18 cellular contexts compared by ENCODE assay signal in genomic region chr7:148849393-148850098, GRCh38. TPM values are rescaled to one million over a fixed set of nuclear protein-coding genes. Genes with fewer than 3 reads are reported as not detected.
A peak's percentile ranks its signal among the peaks of the same experiment; 100 is the strongest.
DNase-seq lines count a peak whose midpoint lies in the region; ATAC-seq and TF ChIP-seq lines count a peak whose summit lies in the region.
"Had no signal": no experiment of that assay in that cellular context is flagged by ENCODE, and none has a peak within 500 bp of the region (broad histone marks: within the 10 kb centered on the region; RNA-seq: fewer than 3 reads in every experiment).

No MANE protein-coding gene starts in this region.

- H3K36me3 Mint-ChIP-seq in CD14-positive monocyte, result peaks cover 7 to 8% of the 10 kb centered on the region in 2 donors
- H3K36me3 Mint-ChIP-seq: CD8-positive, alpha-beta T cell; stimulated activated memory B cell treated with anti-CD40 and anti-IgM and Interleukin-4, amounts not matched to agents 10 μg/mL and 1 μg/mL and 100 μg/mL, for 72 hours had no signal

- no peak for TF ChIP-seq CTCF in CD14-positive monocyte (IDR thresholded peaks at IDR 0.05)

- H2AK5ac ChIP-seq in mesenchymal stem cell (ENCODE audit: low read length, severe bottlenecking), result no peak overlapping the region

- no peaks in the 10 kb centered on the region; the same call in 1 of the 2 replicates for H4K20me1 ChIP-seq in Karpas-422 (ENCODE audit: insufficient read depth, low read depth, low read length)

- H3K9ac ChIP-seq in Karpas-422 (ENCODE audit: low read length), result 0 out of 2 replicates have a peak overlapping the region, but pooled peaks have one; percentile 1
- peak overlapping the region; percentile 36 for H3K9ac ChIP-seq in adipocyte (ENCODE audit: low read length)
- peak overlapping the region; percentile 58 for H3K9ac ChIP-seq in mesenchymal stem cell (ENCODE audit: low read length)

- 88% methylated on average over 7 of the region's 7 CpGs for WGBS in mesenchymal stem cell

- H3K27me3 ChIP-seq in Karpas-422 (ENCODE audit: low read length) (no peaks in the 10 kb centered on the region), adipocyte (replicated peaks; ENCODE audit: control insufficient read depth, insufficient read depth, low read length) (no peaks in the 10 kb centered on the region), mesenchymal stem cell (ENCODE audit: control insufficient read depth in 1 of 2, insufficient read depth in 1 of 2, low read length in 2 of 2) (no peaks in the 10 kb centered on the region)

- no peaks in the 10 kb centered on the region for H3K9me2 ChIP-seq in Karpas-422 (replicated peaks; ENCODE audit: insufficient read depth, low read length)

- peaks cover 17% of the 10 kb centered on the region for H3K79me1 ChIP-seq in mesenchymal stem cell (replicated peaks; ENCODE audit: low read length, poor library complexity, severe bottlenecking)

- H3K4me1 Mint-ChIP-seq in CD14-positive monocyte, result peaks cover 8% of the 10 kb centered on the region

- H3K79me2 ChIP-seq in Karpas-422 (ENCODE audit: low read length), result peaks cover 100% of the 10 kb centered on the region

- H2BK5ac ChIP-seq in mesenchymal stem cell (ENCODE audit: low read depth, low read length, poor library complexity, severe bottlenecking), result no peak overlapping the region

- H2BK15ac ChIP-seq in mesenchymal stem cell (ENCODE audit: low read depth, poor library complexity, severe bottlenecking), result no peak overlapping the region

- DNase-seq in CD14-positive monocyte (ENCODE audit: low spot score), result no peak
- no peak for DNase-seq in Karpas-422
- peak; percentile 22 for DNase-seq in adipocyte (ENCODE audit: low read depth)
- no peak for DNase-seq in mesenchymal stem cell
- DNase-seq in epidermal melanocyte (ENCODE audit: insufficient read length, low spot score), result no peak
- no peak for DNase-seq in NAMALWA (ENCODE audit: low spot score)
- DNase-seq in iPS-NIHi7 (ENCODE audit: extremely low spot score), result no peak
- DNase-seq: activated naive CD4-positive, alpha-beta T cell treated with anti-CD3 and anti-CD28 coated beads, Interleukin-2, amount 50 U/mL, for 16 hours; CD8-positive, alpha-beta T cell; MM.1S; NCI-H1694; NCI-H774; stimulated activated CD4-positive, alpha-beta T cell treated with anti-CD3 and anti-CD28 coated beads, Interleukin-15, amount 100 ng/mL, for 24 hours; SW 1271 had no signal

- H3K4ac ChIP-seq in mesenchymal stem cell (ENCODE audit: low read depth in 1 of 2, low read length in 2 of 2), result no peak overlapping the region

- no peaks in the 10 kb centered on the region for H3K9me3 Mint-ChIP-seq in CD14-positive monocyte
- H3K9me3 Mint-ChIP-seq: CD8-positive, alpha-beta T cell; natural killer cell treated with Interleukin-12 subunit alpha and Interleukin-12 subunit beta and Interleukin-15 and Interleukin-18, amount 100 ng/mL, for 72 hours; stimulated activated memory B cell treated with anti-CD40 and anti-IgM and Interleukin-4, amounts not matched to agents 10 μg/mL and 1 μg/mL and 100 μg/mL, for 72 hours had no signal

- H3K27me3 Mint-ChIP-seq in CD14-positive monocyte (ENCODE audit: low read depth in 3 of 3), result no peaks in the 10 kb centered on the region
- H3K27me3 Mint-ChIP-seq: natural killer cell treated with Interleukin-12 subunit alpha and Interleukin-12 subunit beta and Interleukin-15 and Interleukin-18, amount 100 ng/mL, for 72 hours; stimulated activated memory B cell treated with anti-CD40 and anti-IgM and Interleukin-4, amounts not matched to agents 10 μg/mL and 1 μg/mL and 100 μg/mL, for 72 hours had no signal

- H2BK120ac ChIP-seq in mesenchymal stem cell (ENCODE audit: low read depth, low read length), result no peak overlapping the region

- H2BK12ac ChIP-seq in mesenchymal stem cell (ENCODE audit: low read length in 2 of 2), result no peak overlapping the region

- intact Hi-C loops in CD14-positive monocyte (cut with micrococcal nuclease), result loop anchor here in 1 of 2 donors (10.0 kb wide), 1 partner anchor 115 kb away; no protein-coding TSS in a partner anchor

- no peak for ATAC-seq in HG02759 (IDR thresholded peaks at IDR 0.05; ENCODE audit: unreplicated experiment)
- ATAC-seq: CD8-positive, alpha-beta T cell; natural killer cell treated with Interleukin-12 subunit alpha and Interleukin-12 subunit beta and Interleukin-15 and Interleukin-18, amount 100 ng/mL, for 72 hours; stimulated activated memory B cell treated with anti-CD40 and anti-IgM and Interleukin-4, amounts not matched to agents 10 μg/mL and 1 μg/mL and 100 μg/mL, for 72 hours had no signal

- H3K27ac ChIP-seq in Karpas-422 (ENCODE audit: low read length), result peak overlapping the region; percentile 31
- no peak overlapping the region for H3K27ac ChIP-seq in mesenchymal stem cell (ENCODE audit: low read length, poor library complexity, severe bottlenecking)
- H3K27ac ChIP-seq: thoracic aorta had no signal

- H4K8ac ChIP-seq in mesenchymal stem cell (ENCODE audit: low read length), result no peak overlapping the region

- H2AFZ ChIP-seq in Karpas-422 (ENCODE audit: low read length) (no peak overlapping the region), mesenchymal stem cell (ENCODE audit: low read depth, low read length) (no peak overlapping the region)

- no peak overlapping the region for H3K18ac ChIP-seq in mesenchymal stem cell (ENCODE audit: low read depth in 1 of 2, low read length in 2 of 2)

- H3K4me2 ChIP-seq in Karpas-422 (ENCODE audit: low read depth, low read length, poor library complexity, severe bottlenecking) (peak overlapping the region; percentile 12), mesenchymal stem cell (ENCODE audit: low read length, poor library complexity, severe bottlenecking) (no peak overlapping the region)

- H3K4me1 ChIP-seq in Karpas-422 (ENCODE audit: low read length) (peaks cover 74% of the 10 kb centered on the region), adipocyte (ENCODE audit: control insufficient read depth, insufficient read depth, low read length) (peaks cover 20% of the 10 kb centered on the region), mesenchymal stem cell (ENCODE audit: control insufficient read depth, insufficient read depth, low read depth, low read length) (no peaks in the 10 kb centered on the region)

- H3K9me3 ChIP-seq in Karpas-422 (ENCODE audit: low read length) (no peaks in the 10 kb centered on the region), adipocyte (ENCODE audit: control insufficient read depth, low read length) (no peaks in the 10 kb centered on the region), mesenchymal stem cell (ENCODE audit: control insufficient read depth, low read length) (no peaks in the 10 kb centered on the region)
- H3K9me3 ChIP-seq: thoracic aorta had no signal

- H3K36me3 ChIP-seq in Karpas-422 (ENCODE audit: insufficient read depth, low read length) (peaks cover 12% of the 10 kb centered on the region), adipocyte (ENCODE audit: control insufficient read depth, insufficient read depth, low read length, severe bottlenecking) (no peaks in the 10 kb centered on the region), mesenchymal stem cell (ENCODE audit: control insufficient read depth in 1 of 2, insufficient read depth in 2 of 2, low read depth in 1 of 2, low read length in 2 of 2) (no peaks in the 10 kb centered on the region)
- H3K36me3 ChIP-seq: thoracic aorta had no signal

- peak overlapping the region in 4 of 7 donors; percentile 43 to 65 (median 54) for H3K27ac Mint-ChIP-seq in CD14-positive monocyte
- H3K27ac Mint-ChIP-seq: CD8-positive, alpha-beta T cell; stimulated activated memory B cell treated with anti-CD40 and anti-IgM and Interleukin-4, amounts not matched to agents 10 μg/mL and 1 μg/mL and 100 μg/mL, for 72 hours had no signal

- no peak overlapping the region for H3K4me3 ChIP-seq in Karpas-422 (ENCODE audit: low read length)
- H3K4me3 ChIP-seq in adipocyte (ENCODE audit: low read length), result no peak overlapping the region
- no peak overlapping the region for H3K4me3 ChIP-seq in mesenchymal stem cell (ENCODE audit: insufficient read depth in 1 of 2, low read depth in 1 of 2, low read length in 2 of 2)
- H3K4me3 ChIP-seq: thoracic aorta had no signal

- no peak overlapping the region for H3K14ac ChIP-seq in mesenchymal stem cell (ENCODE audit: low read length in 2 of 2)

- no peak overlapping the region for H3K4me3 Mint-ChIP-seq in CD14-positive monocyte
- H3K4me3 Mint-ChIP-seq: CD8-positive, alpha-beta T cell; natural killer cell treated with Interleukin-12 subunit alpha and Interleukin-12 subunit beta and Interleukin-15 and Interleukin-18, amount 100 ng/mL, for 72 hours; stimulated activated memory B cell treated with anti-CD40 and anti-IgM and Interleukin-4, amounts not matched to agents 10 μg/mL and 1 μg/mL and 100 μg/mL, for 72 hours had no signal

- no peak overlapping the region for H3K23ac ChIP-seq in mesenchymal stem cell (ENCODE audit: low read length in 2 of 2)

- H4K91ac ChIP-seq in mesenchymal stem cell (ENCODE audit: low read length), result no peak overlapping the region

RNA-seq across cellular contexts. Expression of gene EZH2, which starts 34.5 kb away (rescaled TPM):
- 1 to 10 TPM; 1.3 to 1.6 TPM for polyA plus RNA-seq in CD14-positive monocyte
- total RNA-seq in Karpas-422 (2014; rRNA removed; shearing (Covaris generic); ENCODE audit: low replicate concordance), result 53.3 and 57.3 TPM in 2 replicates
- polyA plus RNA-seq in mesenchymal stem cell (2013, experiment 1 of 2), result 5.9 TPM
- polyA plus RNA-seq in mesenchymal stem cell (2013, experiment 2 of 2), result 5.6 TPM

Comparison
In these comparisons a context has a peak if more than half of its experiments do, and no peak if none do; other contexts are left out.
1. H3K9ac ChIP-seq: peak in every context shown above with its lines; median percentile 58 in mesenchymal stem cell; 36 in adipocyte; 1 in Karpas-422.